In the genomic region with DNA sequence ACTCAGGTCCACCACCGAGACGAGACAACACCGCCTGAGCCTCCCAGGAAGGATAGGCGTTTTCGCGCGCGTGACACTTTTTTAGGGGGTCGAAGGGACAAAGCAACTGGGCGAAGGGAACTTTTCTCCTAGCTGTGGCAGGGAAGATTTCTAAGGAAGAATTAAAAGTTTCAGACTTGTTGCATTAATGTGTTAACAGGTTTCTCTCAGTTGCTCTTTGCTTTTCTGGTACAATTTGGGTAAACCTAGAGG, we compare ENCODE assay signal across 8 cellular contexts. TPM values are rescaled to one million over a fixed set of nuclear protein-coding genes. Genes with fewer than 3 reads are reported as not detected.
A peak's percentile ranks its signal among the peaks of the same experiment; 100 is the strongest.
DNase-seq lines count a peak whose midpoint lies in the region; ATAC-seq and TF ChIP-seq lines count a peak whose summit lies in the region.

No MANE protein-coding gene starts in this region.

- H3K4me3 Mint-ChIP-seq in CD14-positive monocyte: peak overlapping the region; percentile 99
- peak overlapping the region; percentile 100 for H3K4me3 Mint-ChIP-seq in endothelial cell (ENCODE audit: unreplicated experiment)

- no TSS peak for BruUV-seq in OCI-LY7 (replicated peaks; lab: Mats Ljungman, UMichigan)

- POLR2A ChIA-PET in OCI-LY7 (lab: Charles Lee): interaction anchor here (1.0 to 1.7 kb wide), 5 partner anchors 9 to 95 kb away, joined by 4 to 7 read pairs (median 5); no protein-coding TSS in a partner anchor

- H3K27me3 Mint-ChIP-seq in CD14-positive monocyte (ENCODE audit: low read depth in 3 of 3): no peaks in the 10 kb centered on the region
- H3K27me3 Mint-ChIP-seq in endothelial cell (ENCODE audit: unreplicated experiment): peaks cover 16% of the 10 kb centered on the region

- H3K36me3 Mint-ChIP-seq in CD14-positive monocyte (peaks cover 4 to 8% of the 10 kb centered on the region in 2 donors), endothelial cell (ENCODE audit: low read depth, unreplicated experiment) (peaks cover 12% of the 10 kb centered on the region)

- peak overlapping the region; percentile 100 for H3K27ac ChIP-seq in OCI-LY7 (ENCODE audit: low read depth, low read length, poor library complexity, severe bottlenecking)

- peaks cover 53% of the 10 kb centered on the region for H3K36me3 ChIP-seq in OCI-LY7 (ENCODE audit: insufficient read depth, low read length)
- no peaks in the 10 kb centered on the region for H3K36me3 ChIP-seq in neuron (ENCODE audit: insufficient read depth, low read length)

- peaks cover 49% of the 10 kb centered on the region for H3K4me1 ChIP-seq in OCI-LY7 (ENCODE audit: insufficient read depth, low read length, poor library complexity, severe bottlenecking)
- H3K4me1 ChIP-seq in neuron (ENCODE audit: insufficient read depth, low read length): peaks cover 13% of the 10 kb centered on the region

- intact Hi-C loops in CD14-positive monocyte (cut with micrococcal nuclease): loop anchor here (10.0 kb wide), 1 partner anchor 183 kb away; a partner anchor contains a TSS
- intact Hi-C loops in OCI-LY7 (cut with micrococcal nuclease; ENCODE audit: unreplicated experiment): loop anchor here (1.0 to 5.0 kb wide), 3 partner anchors 23 to 100 kb away; no protein-coding TSS in a partner anchor

- H3K27me3 ChIP-seq in neuron (ENCODE audit: insufficient read depth, low read length): no peaks in the 10 kb centered on the region

- H3K9me3 Mint-ChIP-seq in CD14-positive monocyte (no peaks in the 10 kb centered on the region), endothelial cell (ENCODE audit: unreplicated experiment) (no peaks in the 10 kb centered on the region)

- H3K79me2 ChIP-seq in OCI-LY7 (ENCODE audit: insufficient read depth, low read depth, low read length): peaks cover 77% of the 10 kb centered on the region

- H3K9me3 ChIP-seq in OCI-LY7 (ENCODE audit: low read length) (peaks cover 14% of the 10 kb centered on the region; the same call in 1 of the 2 replicates), neuron (ENCODE audit: low read length) (peaks cover 3% of the 10 kb centered on the region)

- peak overlapping the region; percentile 92 for H3K4me2 ChIP-seq in OCI-LY7 (ENCODE audit: low read length)

- ATAC-seq in GM21447 (IDR thresholded peaks at IDR 0.05; ENCODE audit: unreplicated experiment): no peak

- H3K4me1 Mint-ChIP-seq in CD14-positive monocyte: peaks cover 52% of the 10 kb centered on the region
- H3K4me1 Mint-ChIP-seq in endothelial cell (ENCODE audit: unreplicated experiment): peaks cover 28% of the 10 kb centered on the region

- CTCF ChIA-PET in OCI-LY7 (lab: Charles Lee; ENCODE audit: unreplicated experiment): interaction anchor here (1.1 kb wide), 1 partner anchor 101 kb away, joined by 3 read pairs; no protein-coding TSS in a partner anchor

- H2AFZ ChIP-seq in OCI-LY7 (ENCODE audit: low read length) (no peak overlapping the region), neuron (ENCODE audit: low read depth, low read length) (no peak overlapping the region)

- DNase-seq in CD14-positive monocyte (ENCODE audit: low spot score) (no peak), OCI-LY7 (ENCODE audit: low spot score) (no peak), endothelial cell (ENCODE audit: low spot score) (no peak), H4 (ENCODE audit: low spot score) (no peak), DMS79 (lab: John Stamatoyannopoulos, UW) (no peak), NCI-H2107 treated with DMSO at 0.1 percent for 48 hours (lab: John Stamatoyannopoulos, UW; ENCODE audit: unreplicated experiment) (no peak)

- H3K9me2 ChIP-seq in OCI-LY7 (ENCODE audit: insufficient read depth, low read length): no peaks in the 10 kb centered on the region

- TF ChIP-seq CTCF in CD14-positive monocyte (IDR thresholded peaks at IDR 0.05) (no peak), OCI-LY7 (conservative IDR thresholded peaks at IDR 0.05; ENCODE audit: low read length) (no peak), endothelial cell (IDR thresholded peaks at IDR 0.05; ENCODE audit: unreplicated experiment) (no peak)

- peak overlapping the region; percentile 91 to 99 (median 93) for H3K27ac Mint-ChIP-seq in CD14-positive monocyte
- H3K27ac Mint-ChIP-seq in endothelial cell (ENCODE audit: unreplicated experiment): peak overlapping the region; percentile 93

- peak overlapping the region; percentile 97 for H3K4me3 ChIP-seq in OCI-LY7 (ENCODE audit: low read depth, low read length, poor library complexity, severe bottlenecking)
- peak overlapping the region; percentile 98 for H3K4me3 ChIP-seq in neuron (ENCODE audit: low read length)

- peaks cover 30% of the 10 kb centered on the region for H4K20me1 ChIP-seq in OCI-LY7 (ENCODE audit: insufficient read depth, low read length)

RNA-seq across cellular contexts. Expression of a gene that starts 1.8 kb away (rescaled TPM):
- polyA plus RNA-seq in CD14-positive monocyte: 10 to 100 TPM in 1 of 2 donors, 1 to 10 TPM in 1; 8.8 to 11.2 TPM
- 81.9 and 84.3 TPM in 2 replicates for total RNA-seq in OCI-LY7 (2014; rRNA removed; shearing (Covaris generic))
- 90.9 and 101 TPM in 2 replicates for total RNA-seq in OCI-LY7 (2022)
- total RNA-seq in endothelial cell (ENCODE audit: unreplicated experiment): 52.9 TPM
- 50.1 and 51.7 TPM in 2 replicates for total RNA-seq in H4 (2014; rRNA removed; shearing (Covaris generic))
